Comparison of ENCODE assay signal across 18 cellular contexts in genomic region chr13:86585826-86586225, GRCh38.
DNase-seq lines count a peak whose midpoint lies in the region; ATAC-seq lines count a peak whose summit lies in the region.
"Had no signal": no experiment of that assay in that cellular context is flagged by ENCODE, and none has a peak within 500 bp of the region (broad histone marks: within the 10 kb centered on the region; RNA-seq: fewer than 3 reads in every experiment).

No MANE protein-coding gene starts in this region.

- H3K4me1 ChIP-seq in GM23248 (ENCODE audit: insufficient read depth), result peaks cover 12% of the 10 kb centered on the region
- peaks cover 19% of the 10 kb centered on the region for H3K4me1 ChIP-seq in adipocyte (ENCODE audit: control insufficient read depth, insufficient read depth, low read length)
- H3K4me1 ChIP-seq: foreskin keratinocyte had no signal

- no peak overlapping the region for H3K27ac ChIP-seq in GM23248
- H3K27ac ChIP-seq: foreskin keratinocyte, neutrophil had no signal

- H2AFZ ChIP-seq in GM23248, result peak overlapping the region; percentile 38; the same call in 1 of the 2 replicates

- no peaks in the 10 kb centered on the region for H3K9me2 ChIP-seq in GM23248 (ENCODE audit: insufficient read depth)

- H3K36me3 ChIP-seq in GM23248 (ENCODE audit: low read depth), result no peaks in the 10 kb centered on the region
- H3K36me3 ChIP-seq in adipocyte (ENCODE audit: control insufficient read depth, insufficient read depth, low read length, severe bottlenecking), result no peaks in the 10 kb centered on the region
- H3K36me3 ChIP-seq: neutrophil had no signal

- H4K20me1 ChIP-seq in GM23248 (ENCODE audit: insufficient read depth), result no peaks in the 10 kb centered on the region

- H3K9me3 ChIP-seq in GM23248 (ENCODE audit: low read depth) (no peaks in the 10 kb centered on the region), adipocyte (ENCODE audit: control insufficient read depth, low read length) (no peaks in the 10 kb centered on the region)

- H3K4me2 ChIP-seq in GM23248 (ENCODE audit: unreplicated experiment), result peak overlapping the region; percentile 48

- no peaks in the 10 kb centered on the region for H3K27me3 ChIP-seq in GM23248 (replicated peaks; ENCODE audit: insufficient read depth)
- no peaks in the 10 kb centered on the region for H3K27me3 ChIP-seq in adipocyte (replicated peaks; ENCODE audit: control insufficient read depth, insufficient read depth, low read length)
- H3K27me3 ChIP-seq: foreskin keratinocyte, neutrophil had no signal

- WGBS in GM23248 (ENCODE audit: low coverage in 1 of 2, low lambda C conversion rate in 2 of 2, missing lambda C conversion rate in 2 of 2), 2 experiments, result 2% methylated on average over 2 of the region's 2 CpGs

- H3K4me3 ChIP-seq in GM23248 (peak overlapping the region; percentile 3; the same call in 1 of the 2 replicates), adipocyte (ENCODE audit: low read length) (peak overlapping the region; percentile 58), skeletal muscle cell (ENCODE audit: low read depth, low read length) (no peak overlapping the region)
- H3K4me3 ChIP-seq: GM12878 had no signal

- peak; percentile 80 for DNase-seq in GM23248
- peak; percentile 7 for DNase-seq in adipocyte (ENCODE audit: low read depth)
- peak; percentile 55 for DNase-seq in fibroblast of the conjunctiva (ENCODE audit: low read depth)
- DNase-seq in skeletal muscle cell (ENCODE audit: low read depth), result peak; percentile 94
- no peak for DNase-seq in mesenteric fat pad (ENCODE audit: low spot score)
- no peak for DNase-seq in activated effector memory CD4-positive, alpha-beta T cell treated with Interleukin-2 at 50 U/mL for 16 hours
- no peak for DNase-seq in COLO668 (lab: John Stamatoyannopoulos, UW; ENCODE audit: unreplicated experiment)
- DNase-seq: activated CD4-positive, alpha-beta T cell treated with anti-CD3 and anti-CD28 coated beads, Interleukin-2, amount 50 U/mL, for 48 hours; activated T-cell treated with anti-CD3 and anti-CD28 coated beads, Interleukin-2, amount 50 U/mL, for 72 hours; amniotic stem cell; EL; foreskin keratinocyte; NK-92 treated with Interleukin-12 subunit alpha and Interleukin-12 subunit beta, amount 100 ng/mL, for 24 hours; SHP77 treated with DMSO at 0.1 percent for 48 hours; stimulated activated naive CD4-positive, alpha-beta T cell had no signal

- no peaks in the 10 kb centered on the region for H3F3A ChIP-seq in GM23248 (ENCODE audit: insufficient read depth)

- no peaks in the 10 kb centered on the region for H3K79me2 ChIP-seq in GM23248 (ENCODE audit: insufficient read depth)

- ATAC-seq in GM18873 (IDR thresholded peaks at IDR 0.05; ENCODE audit: low FRiP score, unreplicated experiment), result no peak
- ATAC-seq: activated T-cell treated with anti-CD3 and anti-CD28 coated beads, Interleukin-2, amount 50 U/mL, for 72 hours; foreskin keratinocyte; GM12878 had no signal

- in situ Hi-C loops in GM23248 (cut with MboI), result no loop called here

- H3K9ac ChIP-seq in GM23248, result no peak overlapping the region
- peak overlapping the region; percentile 65 for H3K9ac ChIP-seq in adipocyte (ENCODE audit: low read length)

Comparison
In these comparisons a context has a peak if more than half of its experiments do, and no peak if none do; other contexts are left out.
1. DNase-seq: peak in GM23248 (single experiment), adipocyte (single experiment), fibroblast of the conjunctiva (single experiment) and skeletal muscle cell (single experiment); none in mesenteric fat pad (single experiment), activated effector memory CD4-positive, alpha-beta T cell treated with Interleukin-2 at 50 U/mL for 16 hours (single experiment) and COLO668 (single experiment).